In genomic region chr14:89284368-89285058, GRCh38 we compare ENCODE assay signal across 13 cellular contexts.
A peak's percentile ranks its signal among the peaks of the same experiment; 100 is the strongest.
DNase-seq lines count a peak whose midpoint lies in the region; ATAC-seq and TF ChIP-seq lines count a peak whose summit lies in the region.
"Had no signal": no experiment of that assay in that cellular context is flagged by ENCODE, and none has a peak within 500 bp of the region (broad histone marks: within the 10 kb centered on the region; RNA-seq: fewer than 3 reads in every experiment).

No MANE protein-coding gene starts in this region.

- DNase-seq in stimulated activated naive CD8-positive, alpha-beta T cell treated with anti-CD3 and anti-CD28 coated beads, Interleukin-15, Interleukin-2, amounts not matched to agents 100 U/mL and 50 U/mL, for 24 hours, result no peak
- no peak for DNase-seq in activated naive CD8-positive, alpha-beta T cell treated with anti-CD3 and anti-CD28 coated beads, Interleukin-2, amount 50 U/mL, for 24 hours
- DNase-seq in fibroblast of pulmonary artery (ENCODE audit: low read depth) (peak; percentile 14), GM20000 (ENCODE audit: low spot score) (no peak)
- DNase-seq in activated CD4-positive, CD25-positive, alpha-beta regulatory T cell treated with anti-CD3 and anti-CD28 coated beads, Interleukin-2, amount 50 U/mL, for 72 hours, result no peak
- DNase-seq: nucleus accumbens; stimulated activated CD4-positive, alpha-beta T cell treated with anti-CD3 and anti-CD28 coated beads, Interleukin-12 subunit alpha, Interleukin-12 subunit beta, amount 100 ng/mL, for 4 hours had no signal

- no peak overlapping the region for H3K4me3 Mint-ChIP-seq in stimulated activated naive CD8-positive, alpha-beta T cell treated with anti-CD3 and anti-CD28 coated beads, Interleukin-15, Interleukin-2, amounts not matched to agents 100 ng/mL and 50 ng/mL, for 24 hours
- H3K4me3 Mint-ChIP-seq in activated naive CD8-positive, alpha-beta T cell treated with anti-CD3 and anti-CD28 coated beads, Interleukin-2, amount 50 U/mL, for 24 hours, result no peak overlapping the region

- no peak for ATAC-seq in stimulated activated naive CD8-positive, alpha-beta T cell treated with anti-CD3 and anti-CD28 coated beads, Interleukin-15, Interleukin-2, amounts not matched to agents 100 U/mL and 50 U/mL, for 24 hours
- ATAC-seq in activated naive CD8-positive, alpha-beta T cell treated with anti-CD3 and anti-CD28 coated beads, Interleukin-2, amount 50 U/mL, for 24 hours, result no peak
- ATAC-seq in GM19328 (IDR thresholded peaks at IDR 0.05; ENCODE audit: unreplicated experiment) (no peak), HG03521 (IDR thresholded peaks at IDR 0.05; ENCODE audit: unreplicated experiment) (no peak)

- peaks cover 80% of the 10 kb centered on the region for H3K4me1 Mint-ChIP-seq in stimulated activated naive CD8-positive, alpha-beta T cell treated with anti-CD3 and anti-CD28 coated beads, Interleukin-15, Interleukin-2, amounts not matched to agents 100 ng/mL and 50 ng/mL, for 24 hours (ENCODE audit: low read depth)
- H3K4me1 Mint-ChIP-seq in activated naive CD8-positive, alpha-beta T cell treated with anti-CD3 and anti-CD28 coated beads, Interleukin-2, amount 50 U/mL, for 24 hours, result peaks cover 70% of the 10 kb centered on the region

- TF ChIP-seq CTCF in fibroblast of pulmonary artery (IDR thresholded peaks at IDR 0.05; ENCODE audit: low read length, missing control alignments) (no peak), GM20000 (IDR thresholded peaks at IDR 0.05; ENCODE audit: extremely low read depth, missing control alignments) (no peak)

- H3K4me3 ChIP-seq in fibroblast of pulmonary artery (replicated peaks; ENCODE audit: low read depth, low read length), result no peak overlapping the region
- H3K4me3 ChIP-seq: adrenal gland, BLaER1, lung had no signal

- no peaks in the 10 kb centered on the region for H3K27me3 Mint-ChIP-seq in stimulated activated naive CD8-positive, alpha-beta T cell treated with anti-CD3 and anti-CD28 coated beads, Interleukin-15, Interleukin-2, amounts not matched to agents 100 ng/mL and 50 ng/mL, for 24 hours
- H3K27me3 Mint-ChIP-seq in activated naive CD8-positive, alpha-beta T cell treated with anti-CD3 and anti-CD28 coated beads, Interleukin-2, amount 50 U/mL, for 24 hours, result no peaks in the 10 kb centered on the region

- H3K9me3 Mint-ChIP-seq in stimulated activated naive CD8-positive, alpha-beta T cell treated with anti-CD3 and anti-CD28 coated beads, Interleukin-15, Interleukin-2, amounts not matched to agents 100 ng/mL and 50 ng/mL, for 24 hours, result no peaks in the 10 kb centered on the region
- no peaks in the 10 kb centered on the region for H3K9me3 Mint-ChIP-seq in activated naive CD8-positive, alpha-beta T cell treated with anti-CD3 and anti-CD28 coated beads, Interleukin-2, amount 50 U/mL, for 24 hours

- peak overlapping the region; percentile 45 for H3K27ac Mint-ChIP-seq in stimulated activated naive CD8-positive, alpha-beta T cell treated with anti-CD3 and anti-CD28 coated beads, Interleukin-15, Interleukin-2, amounts not matched to agents 100 ng/mL and 50 ng/mL, for 24 hours
- peak overlapping the region; percentile 51 for H3K27ac Mint-ChIP-seq in activated naive CD8-positive, alpha-beta T cell treated with anti-CD3 and anti-CD28 coated beads, Interleukin-2, amount 50 U/mL, for 24 hours

- H3K36me3 Mint-ChIP-seq in stimulated activated naive CD8-positive, alpha-beta T cell treated with anti-CD3 and anti-CD28 coated beads, Interleukin-15, Interleukin-2, amounts not matched to agents 100 ng/mL and 50 ng/mL, for 24 hours (ENCODE audit: low read depth), result peaks cover 43% of the 10 kb centered on the region
- peaks cover 27% of the 10 kb centered on the region for H3K36me3 Mint-ChIP-seq in activated naive CD8-positive, alpha-beta T cell treated with anti-CD3 and anti-CD28 coated beads, Interleukin-2, amount 50 U/mL, for 24 hours (ENCODE audit: low read depth)
